In genomic region chr12:111870216-111870615, GRCh38 we compare ENCODE assay signal across 25 cellular contexts. TPM values are rescaled to one million over a fixed set of nuclear protein-coding genes. Genes with fewer than 3 reads are reported as not detected.
DNase-seq lines count a peak whose midpoint lies in the region; ATAC-seq and TF ChIP-seq lines count a peak whose summit lies in the region.
"Had no signal": no experiment of that assay in that cellular context is flagged by ENCODE, and none has a peak within 500 bp of the region (broad histone marks: within the 10 kb centered on the region; RNA-seq: fewer than 3 reads in every experiment).

No MANE protein-coding gene starts in this region.

- no peak overlapping the region for H3K4me3 ChIP-seq in cardiac muscle cell
- H3K4me3 ChIP-seq in iPS-18a (ENCODE audit: low read length) = peak overlapping the region; percentile 4
- no peak overlapping the region for H3K4me3 ChIP-seq in osteoblast (ENCODE audit: insufficient read depth, low read length)
- H3K4me3 ChIP-seq: GM23248 had no signal

- H3K36me3 ChIP-seq in cardiac muscle cell = peaks cover 41% of the 10 kb centered on the region
- peaks cover 59% of the 10 kb centered on the region for H3K36me3 ChIP-seq in iPS-18a (ENCODE audit: control insufficient read depth, low read depth, low read length)
- peaks cover 49% of the 10 kb centered on the region for H3K36me3 ChIP-seq in osteoblast (ENCODE audit: insufficient read depth, low read length)

- H3K4me2 ChIP-seq in osteoblast (ENCODE audit: insufficient read depth, low read length) = no peak overlapping the region
- H3K4me2 ChIP-seq: KMS-11, SK-N-SH had no signal

- TF ChIP-seq CTCF in cardiac muscle cell (IDR thresholded peaks at IDR 0.05; ENCODE audit: low read depth, low read length) (no peak), osteoblast (IDR thresholded peaks at IDR 0.05; ENCODE audit: extremely low read depth, low read depth, low read length) (no peak)

- peaks cover 2% of the 10 kb centered on the region for H4K20me1 ChIP-seq in osteoblast (ENCODE audit: insufficient read depth, low read length)

- peak overlapping the region; percentile 8 for H3K27ac ChIP-seq in cardiac muscle cell
- H3K27ac ChIP-seq in angular gyrus (ENCODE audit: low read depth, low read length) = peak overlapping the region; percentile 34
- no peak overlapping the region for H3K27ac ChIP-seq in iPS-18a (ENCODE audit: low read length)
- H3K27ac ChIP-seq in osteoblast (ENCODE audit: low read depth, low read length) = no peak overlapping the region
- H3K27ac ChIP-seq: GM23248, KMS-11 had no signal

- intact Hi-C loops in cardiac septum (cut with DNase I) = no loop called here

- no peak overlapping the region for H2AFZ ChIP-seq in osteoblast (ENCODE audit: low read length)
- H2AFZ ChIP-seq: GM23248 had no signal

- DNase-seq in cardiac muscle cell (ENCODE audit: low read depth in 1 of 2, low spot score in 1 of 2) = no peak
- no peak for DNase-seq in cardiac septum (ENCODE audit: low spot score)
- DNase-seq in superior temporal gyrus (ENCODE audit: extremely low spot score) = peak; percentile 49
- no peak for DNase-seq in osteoblast (ENCODE audit: insufficient read length, low spot score, missing footprints)
- DNase-seq: 8988T, ACHN, DMS153, DND-41, GM23248, NCI-H1092, NCI-H146, NCI-H1930, NCI-H2107, NCI-H446, NCI-H524 treated with DMSO at 0.1 percent for 48 hours, NCI-H774, PC-3, SK-N-SH, SW 1271 had no signal

- ATAC-seq in HG03135 (IDR thresholded peaks at IDR 0.05; ENCODE audit: unreplicated experiment) (no peak), GM21447 (IDR thresholded peaks at IDR 0.05; ENCODE audit: unreplicated experiment) (no peak)
- ATAC-seq: HCT116, PC-3 had no signal

- H3K27me3 ChIP-seq in cardiac muscle cell = no peaks in the 10 kb centered on the region
- H3K27me3 ChIP-seq in iPS-18a (ENCODE audit: control insufficient read depth, insufficient read depth, low read length) = no peaks in the 10 kb centered on the region
- no peaks in the 10 kb centered on the region for H3K27me3 ChIP-seq in osteoblast (ENCODE audit: insufficient read depth, low read length)

- H3K9me3 ChIP-seq in cardiac muscle cell (ENCODE audit: low read depth) (peaks cover 3% of the 10 kb centered on the region), iPS-18a (ENCODE audit: control insufficient read depth, low read depth, low read length) (no peaks in the 10 kb centered on the region), osteoblast (ENCODE audit: low read depth, low read length) (no peaks in the 10 kb centered on the region)
- H3K9me3 ChIP-seq: SK-N-SH had no signal

- H3K9ac ChIP-seq in iPS-18a (ENCODE audit: low read length) = no peak overlapping the region
- H3K9ac ChIP-seq: GM23248, KMS-11, SK-N-SH had no signal

- H3K79me2 ChIP-seq in osteoblast (ENCODE audit: insufficient read depth, low read length) = peaks cover 8% of the 10 kb centered on the region

- peaks cover 4% of the 10 kb centered on the region for H3K4me1 ChIP-seq in cardiac muscle cell (ENCODE audit: low read depth)
- H3K4me1 ChIP-seq in iPS-18a (ENCODE audit: control insufficient read depth, low read depth, low read length) = peaks cover 50% of the 10 kb centered on the region
- H3K4me1 ChIP-seq in osteoblast (ENCODE audit: insufficient read depth, low read length) = no peaks in the 10 kb centered on the region

RNA-seq across cellular contexts. Expression of gene MAPKAPK5, which starts 28.2 kb away (rescaled TPM):
- total RNA-seq in cardiac muscle cell (81.0 and 92.9 TPM in 2 replicates), cardiac septum (25.7 TPM), osteoblast (31.5 and 32.9 TPM in 2 replicates)
- polyA plus RNA-seq in cardiac muscle cell = 64.3 and 81.2 TPM in 2 replicates

Comparison
In these comparisons a context has a peak if more than half of its experiments do, and no peak if none do; other contexts are left out.
1. H3K27ac ChIP-seq: peak in cardiac muscle cell (single experiment) and angular gyrus (single experiment); none in iPS-18a (single experiment) and osteoblast (single experiment).